ENCODE assay signal across 1 cellular context in genomic region chr12:96879301-96879700, GRCh38.
TF ChIP-seq lines count a peak whose summit lies in the region.

No MANE protein-coding gene starts in this region.

TF ChIP-seq in IMR-90, 13 proteins besides CTCF, POLR2A, EP300 and RAD21 (continued from another document):
- TF ChIP-seq, protein P1, sequence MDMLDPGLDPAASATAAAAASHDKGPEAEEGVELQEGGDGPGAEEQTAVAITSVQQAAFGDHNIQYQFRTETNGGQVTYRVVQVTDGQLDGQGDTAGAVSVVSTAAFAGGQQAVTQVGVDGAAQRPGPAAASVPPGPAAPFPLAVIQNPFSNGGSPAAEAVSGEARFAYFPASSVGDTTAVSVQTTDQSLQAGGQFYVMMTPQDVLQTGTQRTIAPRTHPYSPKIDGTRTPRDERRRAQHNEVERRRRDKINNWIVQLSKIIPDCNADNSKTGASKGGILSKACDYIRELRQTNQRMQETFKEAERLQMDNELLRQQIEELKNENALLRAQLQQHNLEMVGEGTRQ (IDR thresholded peaks at IDR 0.05; ENCODE audit: low read depth, low read length): no peak
- TF ChIP-seq, protein P2, sequence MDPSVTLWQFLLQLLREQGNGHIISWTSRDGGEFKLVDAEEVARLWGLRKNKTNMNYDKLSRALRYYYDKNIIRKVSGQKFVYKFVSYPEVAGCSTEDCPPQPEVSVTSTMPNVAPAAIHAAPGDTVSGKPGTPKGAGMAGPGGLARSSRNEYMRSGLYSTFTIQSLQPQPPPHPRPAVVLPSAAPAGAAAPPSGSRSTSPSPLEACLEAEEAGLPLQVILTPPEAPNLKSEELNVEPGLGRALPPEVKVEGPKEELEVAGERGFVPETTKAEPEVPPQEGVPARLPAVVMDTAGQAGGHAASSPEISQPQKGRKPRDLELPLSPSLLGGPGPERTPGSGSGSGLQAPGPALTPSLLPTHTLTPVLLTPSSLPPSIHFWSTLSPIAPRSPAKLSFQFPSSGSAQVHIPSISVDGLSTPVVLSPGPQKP (IDR thresholded peaks at IDR 0.05; ENCODE audit: borderline replicate concordance, low read depth, low read length): no peak
- TF ChIP-seq NFE2L2 (IDR thresholded peaks at IDR 0.05; ENCODE audit: low read depth, low read length) (no peak), MAZ (IDR thresholded peaks at IDR 0.05; ENCODE audit: borderline replicate concordance, low read depth, low read length) (no peak), RCOR1 (IDR thresholded peaks at IDR 0.05; ENCODE audit: insufficient replicate concordance, low read length) (no peak)
